1 cellular context compared by ENCODE assay signal in the genomic region with DNA sequence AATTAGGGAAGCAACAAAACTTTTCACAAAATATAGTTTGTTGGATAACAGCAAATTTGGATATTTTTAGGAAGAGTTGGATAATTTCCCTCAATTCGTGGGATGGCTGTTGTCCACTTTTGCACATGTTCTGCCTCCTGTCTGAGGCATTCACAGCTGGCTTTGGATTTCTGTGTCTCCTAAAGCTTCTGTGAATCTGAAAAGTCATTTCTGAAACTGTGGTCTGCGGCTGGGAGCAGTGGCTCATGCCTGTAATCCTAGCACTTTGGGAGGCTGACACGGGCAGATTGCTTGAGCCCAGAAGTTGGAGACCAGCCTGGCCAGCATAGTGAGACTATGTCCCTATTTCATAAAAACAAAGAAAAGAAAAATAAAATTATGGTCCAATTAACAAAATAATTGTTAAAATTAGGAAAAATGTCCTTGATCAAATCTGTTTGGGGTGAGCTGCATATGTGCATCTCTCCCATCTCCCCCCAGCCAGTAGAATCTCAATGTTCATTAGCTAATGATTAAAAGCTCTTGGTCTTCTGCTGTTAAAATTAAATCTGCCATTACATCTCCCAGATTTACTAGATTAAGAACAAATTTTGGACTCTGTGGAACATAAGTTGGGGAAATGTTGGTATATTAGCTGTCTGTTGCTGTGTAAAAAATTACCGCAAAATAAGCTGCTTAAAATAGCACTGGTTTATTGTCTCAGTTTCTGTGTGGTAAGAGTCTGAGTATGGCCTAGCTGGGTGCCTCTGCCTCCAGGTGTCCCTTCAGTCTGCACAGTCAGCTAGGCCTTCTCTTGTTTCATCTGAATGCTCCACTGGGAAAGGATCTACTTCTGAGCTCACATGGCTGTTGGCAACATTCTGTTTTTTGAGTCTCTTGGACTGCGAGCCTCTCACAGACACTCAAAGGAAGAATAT.
TF ChIP-seq lines count a peak whose summit lies in the region.

No MANE protein-coding gene starts in this region.

TF ChIP-seq in GM12878, 131 proteins besides CTCF, POLR2A, EP300 and RAD21 (continued from another document and continues in another):
- TF ChIP-seq TARDBP (IDR thresholded peaks at IDR 0.05; ENCODE audit: borderline replicate concordance) (0 out of 2 replicates have a peak, but pooled peaks have one; percentile 41), RAD51 (IDR thresholded peaks at IDR 0.05) (no peak), ZNF592 (IDR thresholded peaks at IDR 0.05) (no peak), ZBED1 (IDR thresholded peaks at IDR 0.05; ENCODE audit: borderline replicate concordance) (peak; percentile 54; the same call in 1 of the 2 replicates), MTA3 (IDR thresholded peaks at IDR 0.05; ENCODE audit: borderline replicate concordance, low read length) (0 out of 2 replicates have a peak, but pooled peaks have one; percentile 61), ZNF687 (IDR thresholded peaks at IDR 0.05) (0 out of 2 replicates have a peak, but pooled peaks have one; percentile 12), ATF7 (IDR thresholded peaks at IDR 0.05; ENCODE audit: low read depth) (0 out of 2 replicates have a peak, but pooled peaks have one; percentile 17), SREBF2 (IDR thresholded peaks at IDR 0.05; ENCODE audit: low read length) (no peak), CREB1 (IDR thresholded peaks at IDR 0.05; ENCODE audit: low read depth) (peak; percentile 53), ZBTB11 (CRISPR knock-in tag; IDR thresholded peaks at IDR 0.05) (no peak), SMAD5 (IDR thresholded peaks at IDR 0.05; ENCODE audit: low read depth) (no peak), GABPA (IDR thresholded peaks at IDR 0.05; ENCODE audit: low read depth) (0 out of 2 replicates have a peak, but pooled peaks have one; percentile 10), ZNF24 (IDR thresholded peaks at IDR 0.05) (no peak), USF2 (IDR thresholded peaks at IDR 0.05; ENCODE audit: borderline replicate concordance, low read depth, low read length) (no peak), MTA2 (IDR thresholded peaks at IDR 0.05; ENCODE audit: low read depth) (peak; percentile 13; the same call in 1 of the 2 replicates), ZNF274 (IDR thresholded peaks at IDR 0.05; ENCODE audit: insufficient read depth, insufficient read length) (no peak), NR2C1 (IDR thresholded peaks at IDR 0.05) (no peak), MEF2B (IDR thresholded peaks at IDR 0.05; ENCODE audit: partially characterized antibody, poor library complexity, severe bottlenecking) (peak; percentile 79), YY1 (IDR thresholded peaks at IDR 0.05; ENCODE audit: low read depth, low read length) (0 out of 2 replicates have a peak, but pooled peaks have one; percentile 37), CHD2 (IDR thresholded peaks at IDR 0.05; ENCODE audit: borderline replicate concordance, low read depth, low read length) (no peak), CBFB (IDR thresholded peaks at IDR 0.05; ENCODE audit: low read depth) (peak; percentile 80), RBBP5 (conservative IDR thresholded peaks at IDR 0.05) (0 out of 2 replicates have a peak, but pooled peaks have one; percentile 63), IKZF2 (IDR thresholded peaks at IDR 0.05) (peak; percentile 76 to 77), EED (IDR thresholded peaks at IDR 0.05; ENCODE audit: low read depth) (peak; percentile 98), PML (IDR thresholded peaks at IDR 0.05; ENCODE audit: low read length) (no peak), RUNX3 (IDR thresholded peaks at IDR 0.05; ENCODE audit: low read length) (peak; percentile 96)
- TF ChIP-seq, protein P1, sequence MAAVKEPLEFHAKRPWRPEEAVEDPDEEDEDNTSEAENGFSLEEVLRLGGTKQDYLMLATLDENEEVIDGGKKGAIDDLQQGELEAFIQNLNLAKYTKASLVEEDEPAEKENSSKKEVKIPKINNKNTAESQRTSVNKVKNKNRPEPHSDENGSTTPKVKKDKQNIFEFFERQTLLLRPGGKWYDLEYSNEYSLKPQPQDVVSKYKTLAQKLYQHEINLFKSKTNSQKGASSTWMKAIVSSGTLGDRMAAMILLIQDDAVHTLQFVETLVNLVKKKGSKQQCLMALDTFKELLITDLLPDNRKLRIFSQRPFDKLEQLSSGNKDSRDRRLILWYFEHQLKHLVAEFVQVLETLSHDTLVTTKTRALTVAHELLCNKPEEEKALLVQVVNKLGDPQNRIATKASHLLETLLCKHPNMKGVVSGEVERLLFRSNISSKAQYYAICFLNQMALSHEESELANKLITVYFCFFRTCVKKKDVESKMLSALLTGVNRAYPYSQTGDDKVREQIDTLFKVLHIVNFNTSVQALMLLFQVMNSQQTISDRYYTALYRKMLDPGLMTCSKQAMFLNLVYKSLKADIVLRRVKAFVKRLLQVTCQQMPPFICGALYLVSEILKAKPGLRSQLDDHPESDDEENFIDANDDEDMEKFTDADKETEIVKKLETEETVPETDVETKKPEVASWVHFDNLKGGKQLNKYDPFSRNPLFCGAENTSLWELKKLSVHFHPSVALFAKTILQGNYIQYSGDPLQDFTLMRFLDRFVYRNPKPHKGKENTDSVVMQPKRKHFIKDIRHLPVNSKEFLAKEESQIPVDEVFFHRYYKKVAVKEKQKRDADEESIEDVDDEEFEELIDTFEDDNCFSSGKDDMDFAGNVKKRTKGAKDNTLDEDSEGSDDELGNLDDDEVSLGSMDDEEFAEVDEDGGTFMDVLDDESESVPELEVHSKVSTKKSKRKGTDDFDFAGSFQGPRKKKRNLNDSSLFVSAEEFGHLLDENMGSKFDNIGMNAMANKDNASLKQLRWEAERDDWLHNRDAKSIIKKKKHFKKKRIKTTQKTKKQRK (IDR thresholded peaks at IDR 0.05; ENCODE audit: low read depth, low read length), result no peak
- TF ChIP-seq, protein P2, sequence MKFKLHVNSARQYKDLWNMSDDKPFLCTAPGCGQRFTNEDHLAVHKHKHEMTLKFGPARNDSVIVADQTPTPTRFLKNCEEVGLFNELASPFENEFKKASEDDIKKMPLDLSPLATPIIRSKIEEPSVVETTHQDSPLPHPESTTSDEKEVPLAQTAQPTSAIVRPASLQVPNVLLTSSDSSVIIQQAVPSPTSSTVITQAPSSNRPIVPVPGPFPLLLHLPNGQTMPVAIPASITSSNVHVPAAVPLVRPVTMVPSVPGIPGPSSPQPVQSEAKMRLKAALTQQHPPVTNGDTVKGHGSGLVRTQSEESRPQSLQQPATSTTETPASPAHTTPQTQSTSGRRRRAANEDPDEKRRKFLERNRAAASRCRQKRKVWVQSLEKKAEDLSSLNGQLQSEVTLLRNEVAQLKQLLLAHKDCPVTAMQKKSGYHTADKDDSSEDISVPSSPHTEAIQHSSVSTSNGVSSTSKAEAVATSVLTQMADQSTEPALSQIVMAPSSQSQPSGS (IDR thresholded peaks at IDR 0.05; ENCODE audit: low read length), result peak; percentile 54; the same call in 1 of the 2 replicates
- TF ChIP-seq, protein P3, sequence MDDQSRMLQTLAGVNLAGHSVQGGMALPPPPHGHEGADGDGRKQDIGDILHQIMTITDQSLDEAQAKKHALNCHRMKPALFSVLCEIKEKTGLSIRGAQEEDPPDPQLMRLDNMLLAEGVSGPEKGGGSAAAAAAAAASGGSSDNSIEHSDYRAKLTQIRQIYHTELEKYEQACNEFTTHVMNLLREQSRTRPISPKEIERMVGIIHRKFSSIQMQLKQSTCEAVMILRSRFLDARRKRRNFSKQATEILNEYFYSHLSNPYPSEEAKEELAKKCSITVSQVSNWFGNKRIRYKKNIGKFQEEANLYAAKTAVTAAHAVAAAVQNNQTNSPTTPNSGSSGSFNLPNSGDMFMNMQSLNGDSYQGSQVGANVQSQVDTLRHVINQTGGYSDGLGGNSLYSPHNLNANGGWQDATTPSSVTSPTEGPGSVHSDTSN (IDR thresholded peaks at IDR 0.05; ENCODE audit: insufficient replicate concordance, low read depth, low read length), result no peak
- TF ChIP-seq, protein P4, sequence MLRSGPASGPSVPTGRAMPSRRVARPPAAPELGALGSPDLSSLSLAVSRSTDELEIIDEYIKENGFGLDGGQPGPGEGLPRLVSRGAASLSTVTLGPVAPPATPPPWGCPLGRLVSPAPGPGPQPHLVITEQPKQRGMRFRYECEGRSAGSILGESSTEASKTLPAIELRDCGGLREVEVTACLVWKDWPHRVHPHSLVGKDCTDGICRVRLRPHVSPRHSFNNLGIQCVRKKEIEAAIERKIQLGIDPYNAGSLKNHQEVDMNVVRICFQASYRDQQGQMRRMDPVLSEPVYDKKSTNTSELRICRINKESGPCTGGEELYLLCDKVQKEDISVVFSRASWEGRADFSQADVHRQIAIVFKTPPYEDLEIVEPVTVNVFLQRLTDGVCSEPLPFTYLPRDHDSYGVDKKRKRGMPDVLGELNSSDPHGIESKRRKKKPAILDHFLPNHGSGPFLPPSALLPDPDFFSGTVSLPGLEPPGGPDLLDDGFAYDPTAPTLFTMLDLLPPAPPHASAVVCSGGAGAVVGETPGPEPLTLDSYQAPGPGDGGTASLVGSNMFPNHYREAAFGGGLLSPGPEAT (IDR thresholded peaks at IDR 0.05; ENCODE audit: low read depth), result 0 out of 2 replicates have a peak, but pooled peaks have one; percentile 12
